In the genomic region with DNA sequence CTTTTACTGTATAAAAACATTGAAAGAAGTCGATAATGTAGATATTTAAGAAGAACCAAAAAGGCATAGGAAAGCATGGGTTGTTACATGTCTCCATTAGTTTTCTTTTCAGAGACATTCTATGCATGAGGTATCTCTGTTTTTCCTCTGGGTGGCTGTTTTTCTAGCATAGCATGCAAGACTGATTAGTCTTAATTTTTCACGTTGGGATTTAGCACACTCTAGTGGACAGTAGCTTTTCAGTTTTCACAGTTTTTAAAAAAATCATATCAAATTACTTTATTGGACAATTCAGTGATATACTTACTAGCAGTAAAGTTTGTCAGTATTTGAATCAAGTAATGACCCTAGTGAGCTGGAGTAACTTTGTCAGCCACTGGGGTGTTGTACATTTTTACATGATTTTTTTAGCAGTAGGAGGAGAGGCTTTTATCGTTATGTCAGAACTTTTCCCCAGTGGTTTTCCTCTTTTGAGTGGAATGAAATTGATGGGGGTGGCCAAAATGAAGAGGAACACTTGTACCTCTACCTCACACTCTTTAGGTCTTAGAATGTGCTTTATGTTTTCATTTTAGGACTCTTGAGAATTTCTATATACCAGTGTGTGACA, we compare ENCODE assay signal across 8 cellular contexts. TPM values are rescaled to one million over a fixed set of nuclear protein-coding genes. Genes with fewer than 3 reads are reported as not detected.
DNase-seq lines count a peak whose midpoint lies in the region; TF ChIP-seq lines count a peak whose summit lies in the region.

No MANE protein-coding gene starts in this region.

- DNase-seq in NCI-H1417 (lab: John Stamatoyannopoulos, UW) (peak; percentile 15 to 73 (median 36)), NCI-H1417 treated with DMSO at 0.1 percent for 48 hours (lab: John Stamatoyannopoulos, UW) (no peak), NB4 (ENCODE audit: low read depth) (peak; percentile 57), SW480 (ENCODE audit: low spot score) (peak; percentile 66), germinal center (ENCODE audit: low spot score) (peak; percentile 24), skeletal muscle cell (ENCODE audit: low read depth) (peak; percentile 28), T-helper 9 cell (no peak), ureter (ENCODE audit: low spot score) (no peak)

- TF ChIP-seq POLR2A in NB4 (IDR thresholded peaks at IDR 0.05; ENCODE audit: extremely low read depth, insufficient read length), result no peak

- peak; percentile 37 for TF ChIP-seq CTCF in NB4 (IDR thresholded peaks at IDR 0.05; ENCODE audit: low read depth, low read length)

- no peak overlapping the region for H3K4me3 ChIP-seq in NB4 (ENCODE audit: low read depth, low read length)
- H3K4me3 ChIP-seq in skeletal muscle cell (ENCODE audit: low read depth, low read length), result no peak overlapping the region

RNA-seq across cellular contexts. Expression of gene SEC22A, which starts 57.2 kb away (rescaled TPM):
- total RNA-seq in ureter, result 15.2 TPM

Comparison
In these comparisons a context has a peak if more than half of its experiments do, and no peak if none do; other contexts are left out.
1. DNase-seq: peak in NCI-H1417 (3 of 3), NB4 (single experiment), SW480 (single experiment), germinal center (single experiment) and skeletal muscle cell (single experiment); none in NCI-H1417 treated with DMSO at 0.1 percent for 48 hours (single experiment), T-helper 9 cell (single experiment) and ureter (single experiment).